ENCODE assay signal across 14 cellular contexts in the genomic region with DNA sequence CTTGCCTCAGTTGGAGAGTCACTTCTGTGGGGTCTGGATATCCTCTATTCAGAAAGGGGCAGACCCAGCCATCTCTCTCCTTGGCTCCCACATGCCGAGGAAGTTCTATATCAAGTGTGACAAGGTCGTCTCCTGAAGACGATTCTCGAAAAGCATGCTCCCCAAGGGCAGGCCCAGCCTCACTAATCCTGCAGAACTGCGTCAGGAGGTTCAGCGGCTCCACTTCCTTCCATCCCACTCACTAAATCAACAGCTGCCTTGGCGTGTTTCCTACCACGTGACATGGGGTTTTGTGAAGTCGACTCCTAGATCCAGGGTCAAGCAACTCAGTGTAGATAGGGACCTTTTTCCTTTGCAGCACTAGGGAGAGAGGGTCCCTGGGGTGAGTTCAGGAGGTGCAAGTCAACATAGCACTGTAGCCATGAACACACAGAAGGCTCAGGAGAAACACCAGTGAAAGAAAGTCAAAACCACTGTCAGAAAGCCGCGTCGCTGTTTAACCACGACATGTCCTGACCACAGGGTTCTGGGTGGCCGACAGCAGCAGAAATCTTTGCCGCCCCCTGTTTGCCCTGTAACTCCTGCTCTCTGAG.
DNase-seq lines count a peak whose midpoint lies in the region; ATAC-seq and TF ChIP-seq lines count a peak whose summit lies in the region.
"Had no signal": no experiment of that assay in that cellular context is flagged by ENCODE, and none has a peak within 500 bp of the region (broad histone marks: within the 10 kb centered on the region; RNA-seq: fewer than 3 reads in every experiment).

No MANE protein-coding gene starts in this region.

- no peak overlapping the region for H2BK12ac ChIP-seq in H9 (ENCODE audit: insufficient read length, low read depth, low read length)

- H2AFZ ChIP-seq in H9 (ENCODE audit: low read length) (no peak overlapping the region), mammary epithelial cell (ENCODE audit: low read depth, low read length) (no peak overlapping the region)

- H2AK5ac ChIP-seq in H9 (ENCODE audit: insufficient read length, low read length) = no peak overlapping the region

- H3K14ac ChIP-seq in H9 (ENCODE audit: insufficient read depth, low read length) = no peak overlapping the region

- no peak overlapping the region for H2BK120ac ChIP-seq in H9 (ENCODE audit: low read depth, low read length, poor library complexity, severe bottlenecking)

- H4K8ac ChIP-seq in H9 (replicated peaks; ENCODE audit: insufficient read length, low read depth, low read length) = no peak overlapping the region

- H2BK5ac ChIP-seq in H9 (ENCODE audit: insufficient read length, low read length) = no peak overlapping the region

- H3K79me2 ChIP-seq in H9 (ENCODE audit: insufficient read depth, low read length) (no peaks in the 10 kb centered on the region), mammary epithelial cell (ENCODE audit: insufficient read depth, low read length) (no peaks in the 10 kb centered on the region)

- DNase-seq in activated naive CD4-positive, alpha-beta T cell treated with anti-CD3 and anti-CD28 coated beads for 36 hours = peak; percentile 7
- DNase-seq in activated naive CD4-positive, alpha-beta T cell treated with anti-CD3 and anti-CD28 coated beads, Interleukin-2, amount 50 U/mL, for 16 hours = no peak
- DNase-seq in astrocyte of the hippocampus (ENCODE audit: low read depth, low spot score) (peak; percentile 26), NCI-H187 treated with DMSO at 0.1 percent for 48 hours (lab: John Stamatoyannopoulos, UW) (no peak), H9 (no peak), mammary epithelial cell (no peak)
- DNase-seq in stimulated activated naive B cell treated with anti-CD40 and anti-IgM and Interleukin-4, amounts not matched to agents 10 μg/mL and 1 μg/mL and 100 μg/mL, for 72 hours = no peak
- DNase-seq: effector memory CD4-positive, alpha-beta T cell; NCI-H1436 treated with DMSO at 0.1 percent for 48 hours; RPMI8226; WERI-Rb-1 had no signal

- CTCF ChIA-PET in activated naive CD4-positive, alpha-beta T cell treated with anti-CD3 and anti-CD28 coated beads for 36 hours (lab: Charles Lee) = no interaction called here
- CTCF ChIA-PET in mammary epithelial cell (lab: Charles Lee; ENCODE audit: low non-redundant PET) = no interaction called here

- H3K4me2 ChIP-seq in H9 (ENCODE audit: insufficient read depth, insufficient read length, low read length) (no peak overlapping the region), mammary epithelial cell (ENCODE audit: insufficient read depth, low read depth, low read length) (no peak overlapping the region)

- no peak overlapping the region for H4K91ac ChIP-seq in H9 (ENCODE audit: insufficient read length, low read depth, low read length)

- H4K20me1 ChIP-seq in H9 (ENCODE audit: control insufficient read depth, insufficient read depth, insufficient read length) (no peaks in the 10 kb centered on the region), mammary epithelial cell (ENCODE audit: insufficient read depth, low read length) (no peaks in the 10 kb centered on the region)

- no peaks in the 10 kb centered on the region for H3K27me3 Mint-ChIP-seq in activated naive CD4-positive, alpha-beta T cell treated with anti-CD3 and anti-CD28 coated beads for 36 hours (ENCODE audit: low read depth)
- peaks cover 27 to 36% of the 10 kb centered on the region in 2 donors for H3K27me3 Mint-ChIP-seq in stimulated activated naive B cell treated with anti-CD40 and anti-IgM and Interleukin-4, amounts not matched to agents 10 μg/mL and 1 μg/mL and 100 μg/mL, for 72 hours
- no peaks in the 10 kb centered on the region for H3K27me3 Mint-ChIP-seq in H9 (ENCODE audit: low read depth)

- no TSS peak for BruUV-seq in mammary epithelial cell (replicated peaks; lab: Mats Ljungman, UMichigan)

- H3K27me3 ChIP-seq in H9 (ENCODE audit: insufficient read depth, low read length) (no peaks in the 10 kb centered on the region), mammary epithelial cell (ENCODE audit: insufficient read depth, low read length) (no peaks in the 10 kb centered on the region)

- no peak overlapping the region for H3T11ph ChIP-seq in H9 (ENCODE audit: low read length)

- H3K79me1 ChIP-seq in H9 (ENCODE audit: insufficient read depth, low read depth, low read length, poor library complexity, severe bottlenecking) = no peaks in the 10 kb centered on the region

- intact Hi-C loops in activated naive CD4-positive, alpha-beta T cell treated with anti-CD3 and anti-CD28 coated beads for 36 hours (cut with micrococcal nuclease) = no loop called here
- intact Hi-C loops in mammary epithelial cell (cut with micrococcal nuclease) = no loop called here

- no peak overlapping the region for H4K5ac ChIP-seq in H9 (ENCODE audit: insufficient read length, low read depth, low read length)

- H3K4me3 ChIP-seq in mammary epithelial cell (replicated peaks in 1 of 3; ENCODE audit: insufficient read depth in 1 of 3, low read depth in 2 of 3, low read length in 3 of 3) = no peak overlapping the region
- H3K4me3 ChIP-seq: thoracic aorta had no signal

- no peak overlapping the region for H2BK20ac ChIP-seq in H9 (ENCODE audit: low read depth, low read length, poor library complexity, severe bottlenecking)

- no peak overlapping the region; the same call in 1 of the 2 replicates for H3K4ac ChIP-seq in H9 (ENCODE audit: low read depth, low read length)

- H3K9me3 Mint-ChIP-seq in activated naive CD4-positive, alpha-beta T cell treated with anti-CD3 and anti-CD28 coated beads for 36 hours = no peaks in the 10 kb centered on the region
- H3K9me3 Mint-ChIP-seq in stimulated activated naive B cell treated with anti-CD40 and anti-IgM and Interleukin-4, amounts not matched to agents 10 μg/mL and 1 μg/mL and 100 μg/mL, for 72 hours = no peaks in the 10 kb centered on the region
- H3K9me3 Mint-ChIP-seq in H9 = no peaks in the 10 kb centered on the region
- H3K9me3 Mint-ChIP-seq: neural crest cell had no signal

- H2BK15ac ChIP-seq in H9 (ENCODE audit: low read depth, low read length) = no peak overlapping the region

- no peak overlapping the region for H3K27ac Mint-ChIP-seq in activated naive CD4-positive, alpha-beta T cell treated with anti-CD3 and anti-CD28 coated beads for 36 hours
- H3K27ac Mint-ChIP-seq in stimulated activated naive B cell treated with anti-CD40 and anti-IgM and Interleukin-4, amounts not matched to agents 10 μg/mL and 1 μg/mL and 100 μg/mL, for 72 hours = peak overlapping the region; percentile 47
- H3K27ac Mint-ChIP-seq in H9 = no peak overlapping the region; a peak in 1 of 7 replicates

- H3K23ac ChIP-seq in H9 (ENCODE audit: insufficient read length, low read depth, low read length) = no peak overlapping the region

- dilution Hi-C loops in mammary epithelial cell (cut with HindIII; ENCODE audit: low sequenced_read_pairs) = no loop called here

- H3K27ac ChIP-seq in H9 (ENCODE audit: insufficient read length, low read depth, low read length) (no peak overlapping the region), mammary epithelial cell (ENCODE audit: insufficient read depth, low read depth, low read length) (no peak overlapping the region)
- H3K27ac ChIP-seq: thoracic aorta, WERI-Rb-1 had no signal

- H3K4me1 ChIP-seq in H9 (ENCODE audit: insufficient read depth, low read length) (no peaks in the 10 kb centered on the region), mammary epithelial cell (ENCODE audit: insufficient read depth, low read length) (peaks cover 8% of the 10 kb centered on the region)

- no peak overlapping the region for H3K18ac ChIP-seq in H9 (ENCODE audit: insufficient read length, low read depth, low read length)

- H3K36me3 Mint-ChIP-seq in activated naive CD4-positive, alpha-beta T cell treated with anti-CD3 and anti-CD28 coated beads for 36 hours (ENCODE audit: low read depth) = no peaks in the 10 kb centered on the region
- H3K36me3 Mint-ChIP-seq in stimulated activated naive B cell treated with anti-CD40 and anti-IgM and Interleukin-4, amounts not matched to agents 10 μg/mL and 1 μg/mL and 100 μg/mL, for 72 hours = no peaks in the 10 kb centered on the region
- H3K36me3 Mint-ChIP-seq in H9 (ENCODE audit: insufficient read depth in 1 of 3, low read depth in 3 of 3) = no peaks in the 10 kb centered on the region; a peak in 1 of 7 replicates

- H3K9me3 ChIP-seq in H9 (ENCODE audit: control insufficient read depth, low read depth, low read length) (no peaks in the 10 kb centered on the region), mammary epithelial cell (replicated peaks; ENCODE audit: insufficient read depth, low read length) (no peaks in the 10 kb centered on the region)
- H3K9me3 ChIP-seq: thoracic aorta had no signal

- no peak overlapping the region for H3K4me3 Mint-ChIP-seq in activated naive CD4-positive, alpha-beta T cell treated with anti-CD3 and anti-CD28 coated beads for 36 hours
- no peak overlapping the region for H3K4me3 Mint-ChIP-seq in stimulated activated naive B cell treated with anti-CD40 and anti-IgM and Interleukin-4, amounts not matched to agents 10 μg/mL and 1 μg/mL and 100 μg/mL, for 72 hours
- no peak overlapping the region for H3K4me3 Mint-ChIP-seq in H9
- H3K4me3 Mint-ChIP-seq: neural crest cell had no signal

- peak; percentile 43 for ATAC-seq in HG03432 (IDR thresholded peaks at IDR 0.05; ENCODE audit: unreplicated experiment)
- ATAC-seq in stimulated activated naive B cell treated with anti-CD40 and anti-IgM and Interleukin-4, amounts not matched to agents 10 μg/mL and 1 μg/mL and 100 μg/mL, for 72 hours (replicated peaks) = peak; percentile 39 to 58

- in situ Hi-C loops in mammary epithelial cell (cut with MboI; ENCODE audit: low sequenced_read_pairs in 2 of 2) = no loop called here

- H3K9ac ChIP-seq in H9 (ENCODE audit: extremely low read depth, insufficient read length, low read length) = no peak overlapping the region
- no peak overlapping the region for H3K9ac ChIP-seq in mammary epithelial cell (ENCODE audit: insufficient read depth, low read length)

- H3K36me3 ChIP-seq in mammary epithelial cell (ENCODE audit: insufficient read depth, low read length) = no peaks in the 10 kb centered on the region
- H3K36me3 ChIP-seq: WERI-Rb-1 had no signal

- H3K56ac ChIP-seq in H9 (ENCODE audit: insufficient read length, low read depth, low read length) = no peak overlapping the region

- H3K23me2 ChIP-seq in H9 (ENCODE audit: insufficient read length, low read depth, low read length, poor library complexity, severe bottlenecking) = no peaks in the 10 kb centered on the region

- peaks cover 11% of the 10 kb centered on the region for H3K4me1 Mint-ChIP-seq in activated naive CD4-positive, alpha-beta T cell treated with anti-CD3 and anti-CD28 coated beads for 36 hours (ENCODE audit: low read depth)
- no peaks in the 10 kb centered on the region for H3K4me1 Mint-ChIP-seq in stimulated activated naive B cell treated with anti-CD40 and anti-IgM and Interleukin-4, amounts not matched to agents 10 μg/mL and 1 μg/mL and 100 μg/mL, for 72 hours
- H3K4me1 Mint-ChIP-seq in H9 = peaks cover 3 to 10% of the 10 kb centered on the region in 2 experiments; a peak in 3 of 4 replicates

- WGBS in H9 (ENCODE audit: extremely low coverage, insufficient read length, low lambda C conversion rate) = no CpG with 5 or more reads among the region's 15 CpGs
- WGBS in mammary epithelial cell (ENCODE audit: low coverage, missing lambda C conversion rate) = 91% methylated on average over 15 of the region's 15 CpGs

- TF ChIP-seq CTCF in H9 (conservative IDR thresholded peaks at IDR 0.05) (no peak), mammary epithelial cell (conservative IDR thresholded peaks at IDR 0.05 in 1 of 2, IDR thresholded peaks at IDR 0.05 in 1 of 2; ENCODE audit: extremely low read depth in 1 of 2, insufficient read depth in 1 of 2, low read depth in 1 of 2, low read length in 2 of 2) (no peak)

Comparison
In these comparisons a context has a peak if more than half of its experiments do, and no peak if none do; other contexts are left out.
1. DNase-seq: peak in activated naive CD4-positive, alpha-beta T cell treated with anti-CD3 and anti-CD28 coated beads for 36 hours (single experiment) and astrocyte of the hippocampus (single experiment); none in activated naive CD4-positive, alpha-beta T cell treated with anti-CD3 and anti-CD28 coated beads, Interleukin-2, amount 50 U/mL, for 16 hours (single experiment), stimulated activated naive B cell treated with anti-CD40 and anti-IgM and Interleukin-4, amounts not matched to agents 10 μg/mL and 1 μg/mL and 100 μg/mL, for 72 hours (single experiment), NCI-H187 treated with DMSO at 0.1 percent for 48 hours (single experiment), H9 (single experiment) and mammary epithelial cell (single experiment).